9 cellular contexts compared by ENCODE assay signal in the genomic region with DNA sequence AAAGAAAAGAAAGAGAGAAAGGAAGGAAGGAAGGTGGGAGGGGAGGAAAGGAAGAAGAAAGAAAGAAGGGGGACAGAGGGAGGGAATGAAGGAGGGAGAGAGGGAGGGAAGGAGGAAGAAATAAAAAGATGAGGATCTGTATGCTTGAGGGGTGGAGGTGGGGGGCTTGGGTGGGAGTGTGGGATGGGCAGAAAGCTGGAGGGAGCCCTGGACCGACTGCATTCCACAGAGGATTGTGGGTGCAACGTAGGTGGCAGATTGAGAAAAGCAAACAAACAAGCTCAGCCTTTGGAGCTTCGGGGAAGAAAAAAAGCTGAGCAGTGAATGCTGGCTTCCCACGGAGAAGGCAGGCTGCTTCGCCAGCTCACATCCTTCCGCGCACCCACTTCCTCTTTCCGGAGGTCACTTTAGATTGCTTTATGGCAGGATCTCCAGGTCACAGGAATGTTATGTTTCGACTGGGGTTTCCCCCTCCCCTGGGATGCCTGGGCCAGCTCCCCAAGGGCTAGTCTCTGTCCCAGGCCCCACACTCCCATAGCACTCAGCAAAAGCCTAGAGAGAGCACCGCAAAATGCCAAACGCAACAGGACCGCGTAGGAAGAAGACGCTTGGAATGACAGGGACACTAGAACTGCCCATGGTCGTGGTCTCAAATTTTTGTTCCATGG. TPM values are rescaled to one million over a fixed set of nuclear protein-coding genes. Genes with fewer than 3 reads are reported as not detected.
DNase-seq lines count a peak whose midpoint lies in the region; ATAC-seq, FAIRE-seq and TF ChIP-seq lines count a peak whose summit lies in the region.
"Had no signal": no experiment of that assay in that cellular context is flagged by ENCODE, and none has a peak within 500 bp of the region (broad histone marks: within the 10 kb centered on the region; RNA-seq: fewer than 3 reads in every experiment).

No MANE protein-coding gene starts in this region.

- H4K20me1 ChIP-seq in neural progenitor cell (ENCODE audit: low read depth) = no peaks in the 10 kb centered on the region

- no peaks in the 10 kb centered on the region for H3K9me3 ChIP-seq in neural progenitor cell (ENCODE audit: low read depth)
- H3K9me3 ChIP-seq: Peyer's patch had no signal

- ATAC-seq in WTC11 = peak; percentile 95
- no peak for ATAC-seq in GM18870 (IDR thresholded peaks at IDR 0.05; ENCODE audit: unreplicated experiment)
- ATAC-seq in HG02588 (IDR thresholded peaks at IDR 0.05; ENCODE audit: unreplicated experiment) = no peak

- peaks cover 8% of the 10 kb centered on the region for H3F3A ChIP-seq in neural progenitor cell (ENCODE audit: low read depth)

- POLR2A ChIA-PET in WTC11 (lab: Charles Lee) = interaction anchor here (0.8 to 1.2 kb wide), 2 partner anchors 23 to 103 kb away, joined by 3 read pairs; no protein-coding TSS in a partner anchor

- H3K4me1 Mint-ChIP-seq in WTC11 (peaks cover 24% of the 10 kb centered on the region), neural progenitor cell (peaks cover 12% of the 10 kb centered on the region)

- TF ChIP-seq CTCF in WTC11 (IDR thresholded peaks at IDR 0.05) (no peak), fibroblast of villous mesenchyme (IDR thresholded peaks at IDR 0.05; ENCODE audit: insufficient read depth, low read depth, low read length) (no peak), neural progenitor cell (IDR thresholded peaks at IDR 0.05) (no peak)

- peak; percentile 13 for FAIRE-seq in HTR-8/SVneo (lab: Jason Lieb, UNC)

- no peaks in the 10 kb centered on the region for H3K36me3 Mint-ChIP-seq in WTC11
- H3K36me3 Mint-ChIP-seq in neural progenitor cell = no peaks in the 10 kb centered on the region

- no peaks in the 10 kb centered on the region for H3K27me3 ChIP-seq in neural progenitor cell
- H3K27me3 ChIP-seq: Peyer's patch had no signal

- H2AFZ ChIP-seq in neural progenitor cell (replicated peaks) = peak overlapping the region; percentile 75

- no peaks in the 10 kb centered on the region for H3K36me3 ChIP-seq in neural progenitor cell
- H3K36me3 ChIP-seq: Peyer's patch had no signal

- H3K9me3 Mint-ChIP-seq in WTC11 (no peaks in the 10 kb centered on the region), neural progenitor cell (no peaks in the 10 kb centered on the region)

- H3K27ac Mint-ChIP-seq in WTC11 (peak overlapping the region; percentile 99), neural progenitor cell (peak overlapping the region; percentile 98)

- CTCF ChIA-PET in WTC11 (lab: Charles Lee) = interaction anchor here (0.9 to 1.0 kb wide), 2 partner anchors 13 to 29 kb away, joined by 4 read pairs; no protein-coding TSS in a partner anchor

- DNase-seq in Caki2 (ENCODE audit: low read depth) (peak; percentile 59), HTR-8/SVneo (ENCODE audit: insufficient read length, low spot score) (peak; percentile 84), WTC11 (ENCODE audit: low spot score) (peak; percentile 46), fibroblast of villous mesenchyme (ENCODE audit: low read depth) (peak; percentile 65), neural progenitor cell (ENCODE audit: low spot score) (peak; percentile 85), NCI-H524 (lab: John Stamatoyannopoulos, UW) (no peak)

- H3K4me3 ChIP-seq in fibroblast of villous mesenchyme (ENCODE audit: low read depth, low read length) (peak overlapping the region; percentile 0), neural progenitor cell (peak overlapping the region; percentile 24)

- in situ Hi-C loops in Caki2 (cut with HindIII; ENCODE audit: low pct_unique_long_range_greater_than_20kb, low sequenced_read_pairs) = no loop called here

- peaks cover 4% of the 10 kb centered on the region for H3K4me1 ChIP-seq in neural progenitor cell
- H3K4me1 ChIP-seq: Peyer's patch had no signal

- peak overlapping the region; percentile 88 for H3K27ac ChIP-seq in neural progenitor cell

- no peaks in the 10 kb centered on the region for H3K79me2 ChIP-seq in neural progenitor cell (ENCODE audit: low read depth)

- H3K4me3 Mint-ChIP-seq in WTC11 (peak overlapping the region; percentile 60), neural progenitor cell (peak overlapping the region; percentile 75)

- no peak overlapping the region for H3K9ac ChIP-seq in neural progenitor cell

- no peaks in the 10 kb centered on the region for H3K27me3 Mint-ChIP-seq in WTC11 (ENCODE audit: low read depth)
- H3K27me3 Mint-ChIP-seq in neural progenitor cell (ENCODE audit: insufficient read depth, low read depth) = peaks cover 2% of the 10 kb centered on the region

- H3K4me2 ChIP-seq in neural progenitor cell = peak overlapping the region; percentile 70

TF ChIP-seq in WTC11, 78 proteins besides CTCF, POLR2A, EP300 and RAD21:
- TF ChIP-seq ZNF121 (CRISPR knock-in tag; IDR thresholded peaks at IDR 0.05) = no peak
- no peak for TF ChIP-seq NFYB (CRISPR knock-in tag; conservative IDR thresholded peaks at IDR 0.05; ENCODE audit: low read depth)
- TF ChIP-seq, protein P1, sequence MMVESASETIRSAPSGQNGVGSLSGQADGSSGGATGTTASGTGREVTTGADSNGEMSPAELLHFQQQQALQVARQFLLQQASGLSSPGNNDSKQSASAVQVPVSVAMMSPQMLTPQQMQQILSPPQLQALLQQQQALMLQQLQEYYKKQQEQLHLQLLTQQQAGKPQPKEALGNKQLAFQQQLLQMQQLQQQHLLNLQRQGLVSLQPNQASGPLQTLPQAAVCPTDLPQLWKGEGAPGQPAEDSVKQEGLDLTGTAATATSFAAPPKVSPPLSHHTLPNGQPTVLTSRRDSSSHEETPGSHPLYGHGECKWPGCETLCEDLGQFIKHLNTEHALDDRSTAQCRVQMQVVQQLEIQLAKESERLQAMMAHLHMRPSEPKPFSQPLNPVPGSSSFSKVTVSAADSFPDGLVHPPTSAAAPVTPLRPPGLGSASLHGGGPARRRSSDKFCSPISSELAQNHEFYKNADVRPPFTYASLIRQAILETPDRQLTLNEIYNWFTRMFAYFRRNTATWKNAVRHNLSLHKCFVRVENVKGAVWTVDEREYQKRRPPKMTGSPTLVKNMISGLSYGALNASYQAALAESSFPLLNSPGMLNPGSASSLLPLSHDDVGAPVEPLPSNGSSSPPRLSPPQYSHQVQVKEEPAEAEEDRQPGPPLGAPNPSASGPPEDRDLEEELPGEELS (CRISPR knock-in tag; IDR thresholded peaks at IDR 0.05) = peak; percentile 49; the same call in 1 of the 2 replicates
- TF ChIP-seq KAT7 (CRISPR knock-in tag; IDR thresholded peaks at IDR 0.05; ENCODE audit: borderline replicate concordance) = no peak
- TF ChIP-seq GABPB1 (CRISPR knock-in tag; IDR thresholded peaks at IDR 0.05) = 0 out of 2 replicates have a peak, but pooled peaks have one; percentile 13
- TF ChIP-seq TEAD4 (CRISPR knock-in tag; IDR thresholded peaks at IDR 0.05) = peak; percentile 24; the same call in 1 of the 2 replicates
- TF ChIP-seq RORB (CRISPR knock-in tag; IDR thresholded peaks at IDR 0.05) = no peak
- TF ChIP-seq, protein P2, sequence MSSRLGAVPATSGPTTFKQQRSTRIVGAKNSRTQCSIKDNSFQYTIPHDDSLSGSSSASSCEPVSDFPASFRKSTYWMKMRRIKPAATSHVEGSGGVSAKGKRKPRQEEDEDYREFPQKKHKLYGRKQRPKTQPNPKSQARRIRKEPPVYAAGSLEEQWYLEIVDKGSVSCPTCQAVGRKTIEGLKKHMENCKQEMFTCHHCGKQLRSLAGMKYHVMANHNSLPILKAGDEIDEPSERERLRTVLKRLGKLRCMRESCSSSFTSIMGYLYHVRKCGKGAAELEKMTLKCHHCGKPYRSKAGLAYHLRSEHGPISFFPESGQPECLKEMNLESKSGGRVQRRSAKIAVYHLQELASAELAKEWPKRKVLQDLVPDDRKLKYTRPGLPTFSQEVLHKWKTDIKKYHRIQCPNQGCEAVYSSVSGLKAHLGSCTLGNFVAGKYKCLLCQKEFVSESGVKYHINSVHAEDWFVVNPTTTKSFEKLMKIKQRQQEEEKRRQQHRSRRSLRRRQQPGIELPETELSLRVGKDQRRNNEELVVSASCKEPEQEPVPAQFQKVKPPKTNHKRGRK (CRISPR knock-in tag; IDR thresholded peaks at IDR 0.05; ENCODE audit: borderline replicate concordance) = peak; percentile 67; the same call in 1 of the 2 replicates
- TF ChIP-seq MYBL2 (CRISPR knock-in tag; IDR thresholded peaks at IDR 0.05) = peak; percentile 56; the same call in 1 of the 2 replicates
- TF ChIP-seq, protein P3, sequence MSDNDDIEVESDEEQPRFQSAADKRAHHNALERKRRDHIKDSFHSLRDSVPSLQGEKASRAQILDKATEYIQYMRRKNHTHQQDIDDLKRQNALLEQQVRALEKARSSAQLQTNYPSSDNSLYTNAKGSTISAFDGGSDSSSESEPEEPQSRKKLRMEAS (CRISPR knock-in tag; IDR thresholded peaks at IDR 0.05) = peak; percentile 53; the same call in 1 of the 2 replicates
- TF ChIP-seq TEAD1 (CRISPR knock-in tag; IDR thresholded peaks at IDR 0.05) = 0 out of 2 replicates have a peak, but pooled peaks have one; percentile 71
- no peak for TF ChIP-seq PRRX2 (CRISPR knock-in tag; IDR thresholded peaks at IDR 0.05)
- TF ChIP-seq ETV6 (CRISPR knock-in tag; IDR thresholded peaks at IDR 0.05) = peak; percentile 82
- TF ChIP-seq ZNF219 (CRISPR knock-in tag; IDR thresholded peaks at IDR 0.05; ENCODE audit: borderline replicate concordance) = 0 out of 2 replicates have a peak, but pooled peaks have one; percentile 39
- no peak for TF ChIP-seq JUN (CRISPR knock-in tag; IDR thresholded peaks at IDR 0.05)
- TF ChIP-seq CREM (CRISPR knock-in tag; IDR thresholded peaks at IDR 0.05) = no peak
TF ChIP-seq in WTC11: peak in this region for 9.

RNA-seq across cellular contexts. Expression of a gene that starts 20.7 kb away (rescaled TPM):
- total RNA-seq in Caki2 (2014; rRNA removed; shearing (Covaris generic); ENCODE audit: low replicate concordance) = 33.3 and 59.0 TPM in 2 replicates
- total RNA-seq in WTC11 (2021) (8.6 to 10.3 TPM (median 10.1 TPM) in 3 replicates), fibroblast of villous mesenchyme (47.1 and 54.8 TPM in 2 replicates), neural progenitor cell (ENCODE audit: low replicate concordance) (17.4 and 28.1 TPM in 2 replicates)

Comparison
In these comparisons a context has a peak if more than half of its experiments do, and no peak if none do; other contexts are left out.
1. DNase-seq: peak in Caki2 (single experiment), HTR-8/SVneo (single experiment), WTC11 (single experiment), fibroblast of villous mesenchyme (single experiment) and neural progenitor cell (single experiment); none in NCI-H524 (0 of 2).